Comparison of ENCODE assay signal across 1 cellular context in the genomic region with DNA sequence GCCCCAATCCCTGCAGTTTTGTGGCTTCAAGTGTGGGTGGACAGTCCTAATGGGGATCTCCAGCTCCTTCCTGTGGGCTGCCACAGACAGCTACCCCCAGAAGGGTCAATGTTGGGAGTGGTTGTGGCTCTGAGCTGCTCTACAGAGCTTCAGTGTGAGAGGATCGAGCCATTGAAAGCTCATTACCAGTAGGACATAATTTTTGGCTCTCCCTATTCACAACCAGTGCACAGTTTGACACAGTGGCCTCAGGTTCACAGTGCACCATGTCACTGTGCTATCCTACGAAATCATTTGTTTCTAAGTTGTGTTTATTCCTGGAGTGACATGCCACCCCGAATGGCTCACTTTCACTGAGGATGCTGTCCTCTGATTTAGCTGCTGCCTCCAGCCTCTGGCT.
TF ChIP-seq lines count a peak whose summit lies in the region.

No MANE protein-coding gene starts in this region.

TF ChIP-seq in IMR-90, 13 proteins besides CTCF, POLR2A, EP300 and RAD21:
- TF ChIP-seq, protein P1, sequence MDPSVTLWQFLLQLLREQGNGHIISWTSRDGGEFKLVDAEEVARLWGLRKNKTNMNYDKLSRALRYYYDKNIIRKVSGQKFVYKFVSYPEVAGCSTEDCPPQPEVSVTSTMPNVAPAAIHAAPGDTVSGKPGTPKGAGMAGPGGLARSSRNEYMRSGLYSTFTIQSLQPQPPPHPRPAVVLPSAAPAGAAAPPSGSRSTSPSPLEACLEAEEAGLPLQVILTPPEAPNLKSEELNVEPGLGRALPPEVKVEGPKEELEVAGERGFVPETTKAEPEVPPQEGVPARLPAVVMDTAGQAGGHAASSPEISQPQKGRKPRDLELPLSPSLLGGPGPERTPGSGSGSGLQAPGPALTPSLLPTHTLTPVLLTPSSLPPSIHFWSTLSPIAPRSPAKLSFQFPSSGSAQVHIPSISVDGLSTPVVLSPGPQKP (IDR thresholded peaks at IDR 0.05; ENCODE audit: borderline replicate concordance, low read depth, low read length) = no peak
- TF ChIP-seq CEBPB (IDR thresholded peaks at IDR 0.05; ENCODE audit: low read depth, low read length) = no peak
- no peak for TF ChIP-seq CHD1 (IDR thresholded peaks at IDR 0.05; ENCODE audit: low read depth, low read length)
- TF ChIP-seq MAZ (IDR thresholded peaks at IDR 0.05; ENCODE audit: borderline replicate concordance, low read depth, low read length) = no peak
- TF ChIP-seq FOS (IDR thresholded peaks at IDR 0.05; ENCODE audit: low read depth, low read length) = no peak
- TF ChIP-seq BHLHE40 (IDR thresholded peaks at IDR 0.05; ENCODE audit: low read depth, low read length) = no peak
- no peak for TF ChIP-seq MAFK (IDR thresholded peaks at IDR 0.05; ENCODE audit: low read depth, low read length)
- no peak for TF ChIP-seq MXI1 (IDR thresholded peaks at IDR 0.05; ENCODE audit: borderline replicate concordance, low read depth, low read length)
- TF ChIP-seq RFX5 (IDR thresholded peaks at IDR 0.05; ENCODE audit: low read depth, low read length) = no peak
- no peak for TF ChIP-seq SMC3 (IDR thresholded peaks at IDR 0.05; ENCODE audit: low read depth, low read length)
- TF ChIP-seq RCOR1 (IDR thresholded peaks at IDR 0.05; ENCODE audit: insufficient replicate concordance, low read length) = no peak
